Comparison of ENCODE assay signal across 8 cellular contexts in genomic region chr1:183023146-183023600, GRCh38. TPM values are rescaled to one million over a fixed set of nuclear protein-coding genes. Genes with fewer than 3 reads are reported as not detected.
DNase-seq lines count a peak whose midpoint lies in the region; FAIRE-seq and TF ChIP-seq lines count a peak whose summit lies in the region.

TSS of gene LAMC1 (plus strand) at chr1:183023420. CDS start at chr1:183023717, 297 bp downstream.

- TF ChIP-seq POLR2A in spleen (IDR thresholded peaks at IDR 0.05) = no peak

- intact Hi-C loops in kidney (cut with DNase I) = no loop called here
- intact Hi-C loops in spleen (cut with DNase I; ENCODE audit: low total_unique reads) = no loop called here

- no peaks in the 10 kb centered on the region for H3K9me2 ChIP-seq in SK-N-SH

- H3K4me1 ChIP-seq in SK-N-SH (ENCODE audit: control insufficient read depth in 1 of 2, insufficient read depth in 2 of 2, low read depth in 1 of 2, low read length in 1 of 2) (peaks cover 30 to 39% of the 10 kb centered on the region in 2 experiments), kidney (ENCODE audit: control insufficient read depth in 1 of 2, insufficient read depth in 1 of 2, low read depth in 1 of 2, low read length in 2 of 2) (peaks cover 5 to 9% of the 10 kb centered on the region in 2 donors), spleen (peaks cover 0 to 57% (median 22%) of the 10 kb centered on the region in 6 donors)

- peaks cover 11% of the 10 kb centered on the region for H3F3A ChIP-seq in SK-N-SH (replicated peaks; ENCODE audit: insufficient read depth)

- 12% methylated on average over 5 of the region's 65 CpGs for WGBS in SK-N-SH (ENCODE audit: low lambda C conversion rate)
- 0 to 3% (median 1%) methylated on average over 12 to 55 of the region's 65 CpGs for WGBS in spleen, 5 donors

- TF ChIP-seq CTCF in SK-N-SH (IDR thresholded peaks at IDR 0.05) (no peak), kidney (IDR thresholded peaks at IDR 0.05; ENCODE audit: borderline replicate concordance, extremely low read depth, insufficient read depth) (no peak), spleen (IDR thresholded peaks at IDR 0.05 in 8 of 11, conservative IDR thresholded peaks at IDR 0.05 in 3 of 11) (no peak)

- H3K36me3 ChIP-seq in SK-N-SH (replicated peaks in 1 of 2; ENCODE audit: control insufficient read depth in 1 of 2, insufficient read depth in 2 of 2, low read length in 1 of 2) (peaks cover 0 to 1% of the 10 kb centered on the region in 2 experiments), kidney (ENCODE audit: control insufficient read depth in 1 of 2, insufficient read depth in 2 of 2, low read length in 2 of 2) (no peaks in the 10 kb centered on the region), spleen (no peaks in the 10 kb centered on the region)

- DNase-seq in NCI-H748 (lab: John Stamatoyannopoulos, UW; ENCODE audit: unreplicated experiment) (peak; percentile 65), NCI-H748 treated with DMSO at 0.1 percent for 48 hours (lab: John Stamatoyannopoulos, UW) (no peak), GOT3 (lab: John Stamatoyannopoulos, UW) (peak; percentile 88), KG1 (lab: John Stamatoyannopoulos, UW) (peak; percentile 22), SK-N-SH (peak; percentile 97), kidney (peak; percentile 93), spleen (peak; percentile 87)

- TF ChIP-seq EP300 in SK-N-SH (IDR thresholded peaks at IDR 0.05; ENCODE audit: borderline replicate concordance in 1 of 2, low read depth in 1 of 2, low read length in 1 of 2) = no peak

- TF ChIP-seq RAD21 in SK-N-SH (IDR thresholded peaks at IDR 0.05; ENCODE audit: low read length) = no peak

- peak within 1 kb of the TSS; percentile 79 to 97 for H3K4me3 ChIP-seq in SK-N-SH (ENCODE audit: low read depth in 2 of 2, low read length in 1 of 2)
- peak within 1 kb of the TSS; percentile 82 to 83 for H3K4me3 ChIP-seq in kidney (ENCODE audit: low read length in 2 of 2)
- H3K4me3 ChIP-seq in spleen = peak within 1 kb of the TSS; percentile 62 to 92 (median 79)

- POLR2A ChIA-PET in SK-N-SH (lab: Yijun Ruan, JAX) = no interaction called here

- H3K27ac ChIP-seq in SK-N-SH (ENCODE audit: low read depth in 2 of 2, low read length in 1 of 2) = peak within 1 kb of the TSS; percentile 89 to 100
- H3K27ac ChIP-seq in cingulate gyrus (ENCODE audit: low read depth, low read length) = peak within 1 kb of the TSS; percentile 88
- peak within 1 kb of the TSS; percentile 96 to 97 for H3K27ac ChIP-seq in kidney (ENCODE audit: low read depth in 2 of 2, low read length in 2 of 2)
- H3K27ac ChIP-seq in spleen = peak within 1 kb of the TSS; percentile 89 to 95 (median 92)

- H3K27me3 ChIP-seq in SK-N-SH (ENCODE audit: insufficient read depth) (no peaks in the 10 kb centered on the region), spleen (replicated peaks in 1 of 7) (peaks cover 0 to 57% (median 10%) of the 10 kb centered on the region in 7 donors)

- H4K20me1 ChIP-seq in SK-N-SH (ENCODE audit: insufficient read depth) = peaks cover 33% of the 10 kb centered on the region

- H2AFZ ChIP-seq in SK-N-SH (ENCODE audit: low read depth) = peak within 1 kb of the TSS; percentile 49; the same call in 1 of the 2 replicates

- CTCF ChIA-PET in SK-N-SH (lab: Yijun Ruan, JAX) = no interaction called here

- FAIRE-seq in kidney (lab: Jason Lieb, UNC) = no peak

- peaks cover 45% of the 10 kb centered on the region for H3K79me2 ChIP-seq in SK-N-SH (ENCODE audit: insufficient read depth)

- H3K4me2 ChIP-seq in SK-N-SH = peak within 1 kb of the TSS; percentile 94

- H3K9ac ChIP-seq in SK-N-SH (peak within 1 kb of the TSS; percentile 99), kidney (ENCODE audit: low read length in 2 of 2) (peak within 1 kb of the TSS; percentile 74 to 82)

- H3K9me3 ChIP-seq in SK-N-SH (no peaks in the 10 kb centered on the region), kidney (ENCODE audit: control insufficient read depth in 1 of 2, low read length in 2 of 2) (no peaks in the 10 kb centered on the region), spleen (no peaks in the 10 kb centered on the region)

TF ChIP-seq in SK-N-SH, 30 proteins besides CTCF, POLR2A, EP300 and RAD21:
- TF ChIP-seq NFIC (IDR thresholded peaks at IDR 0.05; ENCODE audit: borderline replicate concordance) = no peak
- TF ChIP-seq POLR2AphosphoS5 (IDR thresholded peaks at IDR 0.05; ENCODE audit: low read depth, low read length) = peak; percentile 44; the same call in 1 of the 2 replicates

RNA-seq across cellular contexts. Expression of gene LAMC1, which starts in this region (rescaled TPM):
- polyA plus RNA-seq in SK-N-SH (2012; rRNA removed) (90.4 and 101 TPM in 2 replicates), kidney (ENCODE audit: insufficient read depth, low read depth, low replicate concordance) (21.1 TPM), spleen (1 to 10 TPM; 2.7 to 4.9 (median 4.5) TPM)
- polyA plus RNA-seq in SK-N-SH (2012; cell fraction: cytosol; rRNA removed) = 123 and 125 TPM in 2 replicates
- 56.1 and 106 TPM in 2 replicates for polyA plus RNA-seq in SK-N-SH (2012; cell fraction: nucleus; rRNA removed)
- total RNA-seq in kidney (140 TPM), spleen (10 to 100 TPM; 21.8 to 38.5 (median 35.1) TPM)
